ENCODE assay signal across 10 cellular contexts in genomic region chr3:4850928-4851265, GRCh38.
A peak's percentile ranks its signal among the peaks of the same experiment; 100 is the strongest.
DNase-seq lines count a peak whose midpoint lies in the region; ATAC-seq and TF ChIP-seq lines count a peak whose summit lies in the region.
"Had no signal": no experiment of that assay in that cellular context is flagged by ENCODE, and none has a peak within 500 bp of the region (broad histone marks: within the 10 kb centered on the region; RNA-seq: fewer than 3 reads in every experiment).

No MANE protein-coding gene starts in this region.

- CTCF ChIA-PET in activated CD8-positive, alpha-beta T cell treated with anti-CD3 and anti-CD28 coated beads, Interleukin-2, amount 10 ng/mL, durations not matched to agents 7 days and 5 days (lab: Charles Lee): interaction anchor here (0.7 to 7.3 kb wide), 21 partner anchors 9 to 140 kb away, joined by 3 to 53 read pairs (median 5); partner anchors contain the start of gene BHLHE40
- CTCF ChIA-PET in HEK293T (lab: Yijun Ruan, JAX): no interaction called here

- H3K9me3 ChIP-seq in colonic mucosa: no peaks in the 10 kb centered on the region

- no peak overlapping the region for H3K4me3 ChIP-seq in colonic mucosa
- H3K4me3 ChIP-seq: GM23248 had no signal

- intact Hi-C loops in colonic mucosa (cut with DNase I): no loop called here

- peaks cover 42% of the 10 kb centered on the region for H3K36me3 Mint-ChIP-seq in activated CD8-positive, alpha-beta T cell treated with anti-CD3 and anti-CD28 coated beads, Interleukin-2, amount 10 ng/mL, durations not matched to agents 7 days and 5 days (ENCODE audit: low read depth)

- no peak overlapping the region for H3K9ac ChIP-seq in colonic mucosa (ENCODE audit: low read depth in 2 of 2, low read length in 2 of 2)
- H3K9ac ChIP-seq: GM23248 had no signal

- peaks cover 5% of the 10 kb centered on the region for H3K9me3 Mint-ChIP-seq in activated CD8-positive, alpha-beta T cell treated with anti-CD3 and anti-CD28 coated beads, Interleukin-2, amount 10 ng/mL, durations not matched to agents 7 days and 5 days (ENCODE audit: insufficient read depth)

- no peaks in the 10 kb centered on the region for H3K27me3 Mint-ChIP-seq in activated CD8-positive, alpha-beta T cell treated with anti-CD3 and anti-CD28 coated beads, Interleukin-2, amount 10 ng/mL, durations not matched to agents 7 days and 5 days (ENCODE audit: low read depth)

- peak overlapping the region; percentile 34 for H3K4me3 Mint-ChIP-seq in activated CD8-positive, alpha-beta T cell treated with anti-CD3 and anti-CD28 coated beads, Interleukin-2, amount 10 ng/mL, durations not matched to agents 7 days and 5 days

- peaks cover 90% of the 10 kb centered on the region for H3K4me1 Mint-ChIP-seq in activated CD8-positive, alpha-beta T cell treated with anti-CD3 and anti-CD28 coated beads, Interleukin-2, amount 10 ng/mL, durations not matched to agents 7 days and 5 days (ENCODE audit: low read depth)

- peak overlapping the region; percentile 90 for H3K27ac Mint-ChIP-seq in activated CD8-positive, alpha-beta T cell treated with anti-CD3 and anti-CD28 coated beads, Interleukin-2, amount 10 ng/mL, durations not matched to agents 7 days and 5 days

- no peak for TF ChIP-seq CTCF in GM10266 (IDR thresholded peaks at IDR 0.05; ENCODE audit: control insufficient read depth, insufficient read depth, low read depth, missing control alignments)
- no peak for TF ChIP-seq CTCF in colonic mucosa (IDR thresholded peaks at IDR 0.05)

- no peaks in the 10 kb centered on the region for H3K4me1 ChIP-seq in colonic mucosa

- POLR2A ChIA-PET in activated CD8-positive, alpha-beta T cell treated with anti-CD3 and anti-CD28 coated beads, Interleukin-2, amount 10 ng/mL, durations not matched to agents 7 days and 5 days (lab: Charles Lee): interaction anchor here (0.7 to 10.2 kb wide), 11 partner anchors 9 to 175 kb away, joined by 3 to 250 read pairs (median 6); partner anchors contain the start of gene BHLHE40
- POLR2A ChIA-PET in HEK293T (lab: Yijun Ruan, JAX): no interaction called here

- no peaks in the 10 kb centered on the region for H3K36me3 ChIP-seq in colonic mucosa

- no peak overlapping the region for H3K27ac ChIP-seq in colonic mucosa
- H3K27ac ChIP-seq: GM23248 had no signal

- no peaks in the 10 kb centered on the region for H3K27me3 ChIP-seq in colonic mucosa

- DNase-seq in GM10266 (ENCODE audit: extremely low spot score) (peak; percentile 36), T1000 (lab: John Stamatoyannopoulos, UW) (no peak), germinal center (ENCODE audit: low spot score) (no peak), HEK293T (ENCODE audit: extremely low spot score) (no peak), colonic mucosa (no peak)
- peak; percentile 56 for DNase-seq in activated CD8-positive, alpha-beta T cell treated with anti-CD3 and anti-CD28 coated beads, Interleukin-2, amount 10 ng/mL, durations not matched to agents 7 days and 5 days
- DNase-seq: GM23248, NCI-H1436 had no signal

- ATAC-seq in GM19351 (IDR thresholded peaks at IDR 0.05; ENCODE audit: unreplicated experiment): peak; percentile 65
- peak; percentile 46 for ATAC-seq in HG03045 (IDR thresholded peaks at IDR 0.05; ENCODE audit: unreplicated experiment)
- ATAC-seq in activated CD8-positive, alpha-beta T cell treated with anti-CD3 and anti-CD28 coated beads, Interleukin-2, amount 10 ng/mL, durations not matched to agents 7 days and 5 days: peak; percentile 72

TF ChIP-seq in HEK293T, 16 proteins besides CTCF, POLR2A, EP300 and RAD21:
- TF ChIP-seq TARDBP (IDR thresholded peaks at IDR 0.05) (no peak), FOXM1 (IDR thresholded peaks at IDR 0.05; ENCODE audit: borderline replicate concordance) (no peak), PKNOX1 (IDR thresholded peaks at IDR 0.05) (no peak), NFRKB (IDR thresholded peaks at IDR 0.05) (no peak), ZNF384 (IDR thresholded peaks at IDR 0.05) (no peak), BHLHE40 (IDR thresholded peaks at IDR 0.05; ENCODE audit: borderline replicate concordance) (no peak), FOXA1 (IDR thresholded peaks at IDR 0.05) (no peak), LEF1 (IDR thresholded peaks at IDR 0.05; ENCODE audit: borderline replicate concordance) (no peak), FOXK2 (IDR thresholded peaks at IDR 0.05) (no peak), HDGF (IDR thresholded peaks at IDR 0.05; ENCODE audit: borderline replicate concordance) (no peak), L3MBTL2 (conservative IDR thresholded peaks at IDR 0.05) (no peak), ARNT (IDR thresholded peaks at IDR 0.05) (no peak), SUZ12 (IDR thresholded peaks at IDR 0.05) (no peak), ELF4 (IDR thresholded peaks at IDR 0.05) (no peak), SP1 (IDR thresholded peaks at IDR 0.05) (no peak), CTBP1 (IDR thresholded peaks at IDR 0.05; ENCODE audit: borderline replicate concordance) (no peak)
TF ChIP-seq in HEK293T: peak in this region for 0.

Comparison
In these comparisons a context has a peak if more than half of its experiments do, and no peak if none do; other contexts are left out.
1. DNase-seq: peak in GM10266 (single experiment) and activated CD8-positive, alpha-beta T cell treated with anti-CD3 and anti-CD28 coated beads, Interleukin-2, amount 10 ng/mL, durations not matched to agents 7 days and 5 days (single experiment); none in T1000 (single experiment), germinal center (single experiment), HEK293T (single experiment) and colonic mucosa (single experiment).
2. Peak in every context shown above with its lines, with median percentiles within 50 percentile points of each other: ATAC-seq.